Comparison of ENCODE assay signal across 8 cellular contexts in the genomic region with DNA sequence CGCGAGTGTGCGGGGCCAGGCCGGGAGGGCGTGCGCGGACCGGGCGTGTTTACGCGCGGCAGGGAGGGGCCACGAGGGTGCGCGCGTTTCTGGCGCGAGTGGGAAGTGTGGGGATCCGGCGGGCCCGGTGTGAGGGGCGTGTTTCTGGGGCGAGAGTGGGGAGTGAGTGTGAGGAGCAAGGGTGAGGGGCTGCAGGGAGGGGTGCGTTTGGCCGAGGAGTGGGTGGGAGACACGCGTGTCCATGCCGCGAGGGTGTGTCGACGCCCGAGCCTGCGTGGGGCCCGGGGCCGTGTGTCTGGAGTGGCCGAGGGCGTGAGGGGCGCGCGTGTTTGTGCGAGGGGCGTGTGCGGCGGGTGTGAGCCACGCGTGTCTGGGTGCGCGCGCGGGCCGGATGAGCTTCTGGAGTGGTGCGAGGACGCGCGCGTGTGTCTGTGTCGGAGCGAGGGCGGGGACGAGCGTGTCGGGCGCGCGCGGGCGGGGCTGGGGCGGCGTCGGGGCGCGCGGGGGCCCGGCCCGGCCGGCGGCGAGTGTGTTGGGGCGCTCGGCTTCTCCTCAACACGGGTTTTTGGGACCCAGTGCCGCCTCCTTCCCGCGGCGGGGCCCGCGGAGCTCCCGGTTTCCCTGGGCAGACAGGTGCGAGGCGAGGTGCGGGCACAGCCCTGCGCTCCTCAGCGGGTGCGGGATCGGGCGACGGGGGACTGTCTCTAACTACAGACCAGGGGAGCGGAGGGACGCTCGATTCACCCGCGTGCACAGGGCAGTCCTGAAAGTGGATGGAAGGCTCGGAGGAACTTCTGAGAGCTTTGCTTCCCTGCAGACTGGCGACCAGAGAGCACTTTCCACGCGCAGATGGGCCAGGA.
DNase-seq lines count a peak whose midpoint lies in the region; ATAC-seq, FAIRE-seq and TF ChIP-seq lines count a peak whose summit lies in the region.

No MANE protein-coding gene starts in this region.

- peak overlapping the region; percentile 33 for H3K4me3 ChIP-seq in prostate gland

- DNase-seq in NCI-H69 (lab: John Stamatoyannopoulos, UW): peak; percentile 42
- peak; percentile 40 for DNase-seq in activated effector memory CD4-positive, alpha-beta T cell treated with Interleukin-2 at 50 U/mL for 16 hours
- DNase-seq in Right ventricle myocardium superior: peak; percentile 72
- peak; percentile 13 for DNase-seq in prostate gland (ENCODE audit: low spot score)
- no peak for DNase-seq in ecto neural progenitor cell (ENCODE audit: low spot score)
- no peak for DNase-seq in RCC 7860 (ENCODE audit: low spot score)
- DNase-seq in islet precursor cell: no peak

- TF ChIP-seq POLR2A in prostate gland (IDR thresholded peaks at IDR 0.05): no peak

- no peaks in the 10 kb centered on the region for H3K9me3 ChIP-seq in prostate gland

- H3K4me1 ChIP-seq in prostate gland (replicated peaks): no peaks in the 10 kb centered on the region

- ATAC-seq in Right ventricle myocardium superior (ENCODE audit: poor library complexity): no peak
- no peak for ATAC-seq in GM21381 (IDR thresholded peaks at IDR 0.05; ENCODE audit: unreplicated experiment)

- 3% methylated on average over 100 of the region's 106 CpGs for WGBS in prostate gland

- no peaks in the 10 kb centered on the region for H3K27me3 ChIP-seq in prostate gland (replicated peaks; ENCODE audit: insufficient read depth)

- no peak for FAIRE-seq in RCC 7860 (lab: Jason Lieb, UNC)

- TF ChIP-seq CTCF in prostate gland (IDR thresholded peaks at IDR 0.05): no peak

- H3K27ac ChIP-seq in prostate gland: peak overlapping the region; percentile 44 to 77

- H3K36me3 ChIP-seq in prostate gland: no peaks in the 10 kb centered on the region

- intact Hi-C loops in Right ventricle myocardium superior (cut with DNase I): no loop called here
- intact Hi-C loops in prostate gland (cut with DNase I): no loop called here

Comparison
In these comparisons a context has a peak if more than half of its experiments do, and no peak if none do; other contexts are left out.
1. DNase-seq: peak in NCI-H69 (single experiment), activated effector memory CD4-positive, alpha-beta T cell treated with Interleukin-2 at 50 U/mL for 16 hours (single experiment), Right ventricle myocardium superior (single experiment) and prostate gland (single experiment); none in ecto neural progenitor cell (single experiment), RCC 7860 (single experiment) and islet precursor cell (single experiment).